In the genomic region with DNA sequence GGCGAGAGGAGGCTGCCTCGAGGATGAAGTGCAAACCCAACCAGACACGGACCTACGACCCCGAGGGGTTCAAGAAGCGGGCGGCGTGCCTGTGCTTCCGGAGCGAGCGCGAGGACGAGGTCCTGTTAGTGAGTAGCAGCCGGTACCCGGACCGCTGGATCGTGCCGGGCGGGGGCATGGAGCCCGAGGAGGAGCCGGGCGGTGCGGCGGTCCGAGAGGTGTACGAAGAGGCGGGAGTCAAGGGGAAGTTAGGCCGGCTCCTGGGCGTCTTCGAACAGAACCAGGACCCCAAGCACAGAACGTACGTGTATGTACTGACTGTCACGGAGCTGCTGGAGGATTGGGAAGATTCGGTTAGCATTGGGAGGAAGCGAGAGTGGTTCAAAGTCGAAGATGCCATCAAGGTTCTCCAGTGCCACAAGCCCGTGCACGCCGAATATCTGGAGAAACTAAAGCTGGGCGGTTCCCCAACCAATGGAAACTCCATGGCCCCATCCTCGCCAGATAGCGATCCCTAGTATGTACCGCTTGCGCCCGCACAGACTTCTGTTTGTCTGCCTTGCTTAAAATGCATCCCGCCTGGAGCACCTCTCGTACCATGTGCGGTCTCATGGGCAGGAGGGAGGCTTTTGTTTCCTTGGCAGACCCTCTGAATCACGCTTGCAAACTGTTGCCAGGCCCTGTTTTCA, we compare ENCODE assay signal across 8 cellular contexts. TPM values are rescaled to one million over a fixed set of nuclear protein-coding genes. Genes with fewer than 3 reads are reported as not detected.
A peak's percentile ranks its signal among the peaks of the same experiment; 100 is the strongest.
DNase-seq lines count a peak whose midpoint lies in the region; ATAC-seq and TF ChIP-seq lines count a peak whose summit lies in the region.
"Not testable (repeated sequence)": the region's sequence is repeated elsewhere in the genome, so short reads cannot be mapped to it uniquely, and the experiment has no call there.

No MANE protein-coding gene starts in this region.

- not testable (repeated sequence) for H3K9me3 Mint-ChIP-seq in CD8-positive, alpha-beta T cell

- not testable (repeated sequence) for H3K36me3 ChIP-seq in CD8-positive, alpha-beta T cell (ENCODE audit: insufficient read depth, low read length); HUES64 (ENCODE audit: insufficient read depth, low read length); brain microvascular endothelial cell (replicated peaks); prostate gland; thymus (ENCODE audit: control insufficient read depth, insufficient read depth)

- H3K9ac ChIP-seq in HUES64 (ENCODE audit: low read depth, low read length), result peak overlapping the region; percentile 69; the same call in 1 of the 2 replicates

- H3K4me3 Mint-ChIP-seq in CD8-positive, alpha-beta T cell, result peak overlapping the region; percentile 85

- intact Hi-C loops in CD8-positive, alpha-beta T cell (cut with DNase I, micrococcal nuclease); lower leg skin (cut with DNase I; ENCODE audit: low total_unique reads); prostate gland (cut with DNase I): not testable (repeated sequence)

- H3K4me1 ChIP-seq in CD8-positive, alpha-beta T cell (ENCODE audit: insufficient read depth, low read length); HUES64 (ENCODE audit: insufficient read depth, low read length); prostate gland (replicated peaks); thymus (ENCODE audit: control insufficient read depth, insufficient read depth, low read length): not testable (repeated sequence)

- CTCF ChIA-PET in CD8-positive, alpha-beta T cell (lab: Charles Lee), result interaction anchor here (5.3 kb wide), 1 partner anchor 89 kb away, joined by 83 read pairs; no protein-coding TSS in a partner anchor

- not testable (repeated sequence) for TF ChIP-seq CTCF in CD8-positive, alpha-beta T cell (IDR thresholded peaks at IDR 0.05); brain microvascular endothelial cell (IDR thresholded peaks at IDR 0.05; ENCODE audit: low read depth, low read length, missing control alignments); fibroblast of pulmonary artery (IDR thresholded peaks at IDR 0.05; ENCODE audit: low read length, missing control alignments); lower leg skin (IDR thresholded peaks at IDR 0.05); prostate gland (IDR thresholded peaks at IDR 0.05)

- POLR2A ChIA-PET in CD8-positive, alpha-beta T cell (lab: Charles Lee), result not testable (repeated sequence)

- not testable (repeated sequence) for TF ChIP-seq POLR2A in lower leg skin (IDR thresholded peaks at IDR 0.05); prostate gland (IDR thresholded peaks at IDR 0.05)

- in situ Hi-C loops in brain microvascular endothelial cell (cut with HindIII; ENCODE audit: low pct_ligation_motif_present, low sequenced_read_pairs), result not testable (repeated sequence)

- ATAC-seq in CD8-positive, alpha-beta T cell, result peak; percentile 14

- not testable (repeated sequence) for H3K36me3 Mint-ChIP-seq in CD8-positive, alpha-beta T cell

- H3K4me1 Mint-ChIP-seq in CD8-positive, alpha-beta T cell (ENCODE audit: low read depth), result not testable (repeated sequence)

- not testable (repeated sequence) for H3K27me3 Mint-ChIP-seq in CD8-positive, alpha-beta T cell (ENCODE audit: low read depth)

- H3K27ac Mint-ChIP-seq in CD8-positive, alpha-beta T cell, result not testable (repeated sequence)

- H3K4me3 ChIP-seq in CD8-positive, alpha-beta T cell (ENCODE audit: low read depth, low read length), result not testable (repeated sequence)
- H3K4me3 ChIP-seq in HUES64 (ENCODE audit: low read length), result peak overlapping the region; percentile 70
- peak overlapping the region; percentile 47 for H3K4me3 ChIP-seq in brain microvascular endothelial cell (ENCODE audit: low read depth, low read length)
- H3K4me3 ChIP-seq in fibroblast of pulmonary artery (replicated peaks; ENCODE audit: low read depth, low read length), result peak overlapping the region; percentile 45
- peak overlapping the region; percentile 17 for H3K4me3 ChIP-seq in lower leg skin (ENCODE audit: low read depth, poor library complexity, severe bottlenecking)
- H3K4me3 ChIP-seq in prostate gland, result peak overlapping the region; percentile 39 to 47
- H3K4me3 ChIP-seq in thymus (ENCODE audit: low read length), result peak overlapping the region; percentile 50

- H3K27me3 ChIP-seq in CD8-positive, alpha-beta T cell (ENCODE audit: insufficient read depth, low read length); HUES64 (ENCODE audit: insufficient read depth, low read length); brain microvascular endothelial cell (replicated peaks); prostate gland (replicated peaks; ENCODE audit: insufficient read depth); thymus (ENCODE audit: control insufficient read depth, insufficient read depth): not testable (repeated sequence)

- not testable (repeated sequence) for H3K27ac ChIP-seq in CD8-positive, alpha-beta T cell (ENCODE audit: low read depth, low read length); HUES64 (ENCODE audit: low read depth, low read length); brain microvascular endothelial cell; thymus (ENCODE audit: low read depth)
- peak overlapping the region; percentile 58 to 66 for H3K27ac ChIP-seq in prostate gland

- not testable (repeated sequence) for DNase-seq in CD8-positive, alpha-beta T cell; brain microvascular endothelial cell; fibroblast of pulmonary artery (ENCODE audit: low read depth); lower leg skin (ENCODE audit: low spot score in 2 of 2); prostate gland (ENCODE audit: low spot score)
- DNase-seq in activated CD4-positive, alpha-beta T cell treated with anti-CD3 and anti-CD28 coated beads, Interleukin-2, amount 50 U/mL, for 48 hours, result peak; percentile 0 to 4

- not testable (repeated sequence) for H3K9me3 ChIP-seq in CD8-positive, alpha-beta T cell (ENCODE audit: low read length); HUES64 (ENCODE audit: insufficient read depth, low read depth, low read length); prostate gland; thymus (ENCODE audit: control insufficient read depth)

- WGBS in HUES64, result under 1% methylated on average over 42 of the region's 49 CpGs
- 16 to 44% methylated on average over 7 to 32 of the region's 49 CpGs for WGBS in lower leg skin, 2 donors
- WGBS in prostate gland, result under 1% methylated on average over 35 of the region's 49 CpGs
- WGBS in thymus, result 2% methylated on average over 43 of the region's 49 CpGs

RNA-seq across cellular contexts. Expression of a gene that starts 0.5 kb away (rescaled TPM):
- under 1 TPM; 0.25 to 0.43 TPM for total RNA-seq in CD8-positive, alpha-beta T cell
- 20.2 TPM for polyA plus RNA-seq in HUES64 (2013, experiment 1 of 2)
- polyA plus RNA-seq in HUES64 (2013, experiment 2 of 2), result 21.0 TPM
- total RNA-seq in lower leg skin, result 1 to 10 TPM in 3 of 4 donors, under 1 TPM in 1; 0.42 to 1.8 (median 1.2) TPM
- 100 to 1,000 TPM in 1 of 2 donors, 10 to 100 TPM in 1; 14.2 to 127 TPM for total RNA-seq in prostate gland
- polyA plus RNA-seq in thymus, result 1.1 TPM

Comparison
In these comparisons a context has a peak if more than half of its experiments do, and no peak if none do; other contexts are left out.
1. RNA of a gene that starts 0.5 kb away (total RNA-seq): 14.2 to 127 TPM in prostate gland; 0.42 to 1.8 TPM in lower leg skin and 0.25 to 0.43 TPM in CD8-positive, alpha-beta T cell; every median in the first group is over 4 times any median in the second.